1 cellular context compared by ENCODE assay signal in genomic region chr2:132420776-132421175, GRCh38.
TF ChIP-seq lines count a peak whose summit lies in the region.

No MANE protein-coding gene starts in this region.

TF ChIP-seq in IMR-90, 13 proteins besides CTCF, POLR2A, EP300 and RAD21 (continued from another document):
- no peak for TF ChIP-seq MXI1 (IDR thresholded peaks at IDR 0.05; ENCODE audit: borderline replicate concordance, low read depth, low read length)
